8 cellular contexts compared by ENCODE assay signal in the genomic region with DNA sequence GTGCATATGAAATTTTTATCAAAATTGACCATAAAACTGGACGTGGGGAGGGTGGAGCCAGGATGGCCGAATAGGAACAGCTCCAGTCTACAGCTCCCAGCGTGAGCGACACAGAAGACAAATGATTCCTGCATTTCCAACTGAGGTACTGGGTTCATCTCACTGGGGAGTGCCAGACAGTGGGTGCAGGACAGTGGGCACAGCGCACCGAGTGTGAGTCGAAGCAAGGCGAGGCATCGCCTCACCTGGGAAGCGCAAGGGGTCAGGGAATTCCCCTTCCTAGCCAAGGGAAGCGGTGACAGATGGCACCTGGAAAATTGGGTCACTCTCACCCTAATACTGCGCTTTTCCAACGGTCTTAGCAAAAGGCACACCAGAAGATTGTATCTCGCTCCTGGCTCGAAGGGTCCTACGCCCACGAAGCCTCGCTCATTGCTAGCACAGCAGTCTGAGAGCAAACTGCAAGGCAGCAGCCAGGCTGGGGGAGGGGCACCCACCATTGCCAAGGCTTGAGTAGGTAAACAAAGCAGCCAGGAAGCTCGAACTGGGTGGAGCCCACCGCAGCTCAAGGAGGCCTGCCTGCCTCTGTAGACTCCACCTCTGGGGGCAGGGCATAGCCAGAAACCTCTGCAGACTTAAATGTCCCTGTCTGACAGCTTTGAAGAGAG. TPM values are rescaled to one million over a fixed set of nuclear protein-coding genes. Genes with fewer than 3 reads are reported as not detected.
A peak's percentile ranks its signal among the peaks of the same experiment; 100 is the strongest.
DNase-seq lines count a peak whose midpoint lies in the region; ATAC-seq and TF ChIP-seq lines count a peak whose summit lies in the region.
"Not testable (repeated sequence)": the region's sequence is repeated elsewhere in the genome, so short reads cannot be mapped to it uniquely, and the experiment has no call there.

No MANE protein-coding gene starts in this region.

- dilution Hi-C loops in IMR-90 (cut with HindIII; ENCODE audit: low sequenced_read_pairs, unreplicated experiment): not testable (repeated sequence)

- H3K36me3 ChIP-seq in IMR-90 (ENCODE audit: control insufficient read depth, insufficient read depth, low read length); iPS-20b (ENCODE audit: insufficient read depth, low read depth, low read length); neuronal stem cell (replicated peaks in 1 of 2; ENCODE audit: control insufficient read depth in 2 of 2, insufficient read depth in 2 of 2, low read length in 2 of 2); urinary bladder (ENCODE audit: insufficient read depth): not testable (repeated sequence)

- H3K4ac ChIP-seq in IMR-90 (ENCODE audit: low read depth, low read length): peak overlapping the region; percentile 56; the same call in 1 of the 2 replicates
- not testable (repeated sequence) for H3K4ac ChIP-seq in neuronal stem cell (ENCODE audit: low read length)

- intact Hi-C loops in IMR-90 (cut with micrococcal nuclease): not testable (repeated sequence)

- H3K79me1 ChIP-seq in IMR-90 (ENCODE audit: low read depth in 1 of 2, low read length in 2 of 2): peaks cover 5 to 13% of the 10 kb centered on the region in 2 experiments; a peak in 3 of 4 replicates
- not testable (repeated sequence) for H3K79me1 ChIP-seq in neuronal stem cell (ENCODE audit: low read depth, low read length)

- peak overlapping the region; percentile 5 for H4K5ac ChIP-seq in IMR-90 (ENCODE audit: low read depth, low read length)

- H4K91ac ChIP-seq in IMR-90 (ENCODE audit: insufficient read depth, low read depth, low read length); neuronal stem cell (ENCODE audit: low read depth, low read length, poor library complexity): not testable (repeated sequence)

- H2AK5ac ChIP-seq in IMR-90 (ENCODE audit: low read depth, low read length); neuronal stem cell (ENCODE audit: low read depth, low read length): not testable (repeated sequence)

- not testable (repeated sequence) for TF ChIP-seq CTCF in IMR-90 (conservative IDR thresholded peaks at IDR 0.05; ENCODE audit: low read depth, low read length)

- not testable (repeated sequence) for ATAC-seq in IMR-90 (ENCODE audit: low read depth)

- H2AFZ ChIP-seq in IMR-90 (replicated peaks; ENCODE audit: low read length, poor library complexity): not testable (repeated sequence)
- H2AFZ ChIP-seq in neuronal stem cell (ENCODE audit: low read length): peak overlapping the region; percentile 56

- not testable (repeated sequence) for H3K9me3 ChIP-seq in IMR-90 (ENCODE audit: control insufficient read depth, insufficient read depth, low read length); iPS-20b (ENCODE audit: insufficient read depth, low read depth, low read length); neuronal stem cell (replicated peaks in 1 of 2; ENCODE audit: control insufficient read depth in 2 of 2, insufficient read depth in 1 of 2, low read depth in 1 of 2, low read length in 2 of 2)

- TF ChIP-seq POLR2A in IMR-90 (IDR thresholded peaks at IDR 0.05; ENCODE audit: low read depth, low read length): not testable (repeated sequence)

- H3K4me1 ChIP-seq in IMR-90 (ENCODE audit: control insufficient read depth, insufficient read depth, low read length); iPS-20b (ENCODE audit: insufficient read depth, low read length); neuronal stem cell (ENCODE audit: control insufficient read depth in 2 of 2, insufficient read depth in 1 of 2, low read depth in 1 of 2, low read length in 2 of 2); urinary bladder (ENCODE audit: insufficient read depth): not testable (repeated sequence)

- H3K27me3 ChIP-seq in IMR-90 (ENCODE audit: control insufficient read depth, insufficient read depth, low read length); iPS-20b (ENCODE audit: insufficient read depth, low read length); neuronal stem cell (ENCODE audit: control insufficient read depth in 3 of 3, insufficient read depth in 3 of 3, low read depth in 1 of 3, low read length in 3 of 3): not testable (repeated sequence)

- H2BK120ac ChIP-seq in IMR-90 (ENCODE audit: low read depth, low read length): 0 out of 2 replicates have a peak overlapping the region, but pooled peaks have one; percentile 4
- H2BK120ac ChIP-seq in neuronal stem cell (ENCODE audit: low read depth, low read length): not testable (repeated sequence)

- not testable (repeated sequence) for BruUV-seq in IMR-90 (replicated peaks; lab: Mats Ljungman, UMichigan)

- not testable (repeated sequence) for H3K56ac ChIP-seq in IMR-90 (ENCODE audit: extremely low read depth, insufficient read depth, low read length)

- DNase-seq in IMR-90; neuronal stem cell (ENCODE audit: low spot score): not testable (repeated sequence)
- DNase-seq in activated CD4-positive, CD25-positive, alpha-beta regulatory T cell treated with anti-CD3 and anti-CD28 coated beads, Interleukin-2, amount 50 U/mL, for 72 hours: peak; percentile 48
- peak; percentile 40 for DNase-seq in activated T-helper 9 cell treated with anti-CD3 and anti-CD28 coated beads, Interleukin-2, amount 50 U/mL, for 16 hours (ENCODE audit: low read depth)
- DNase-seq in effector CD8-positive, alpha-beta T cell (lab: John Stamatoyannopoulos, UW): peak; percentile 52
- DNase-seq in stimulated activated CD4-positive, alpha-beta T cell treated with anti-CD3 and anti-CD28 coated beads, TNF-alpha, amount 100 ng/mL, for 4 hours (ENCODE audit: low read depth in 3 of 3): peak in 2 of 3 experiments; percentile 27 to 38

- in situ Hi-C loops in IMR-90 (cut with MboI; ENCODE audit: low sequenced_read_pairs): not testable (repeated sequence)

- not testable (repeated sequence) for H3K27ac ChIP-seq in IMR-90 (ENCODE audit: insufficient read depth, low read length); neuronal stem cell (replicated peaks; ENCODE audit: low read length); urinary bladder (ENCODE audit: low read depth)
- H3K27ac ChIP-seq in iPS-20b (ENCODE audit: low read length): peak overlapping the region; percentile 27

- H2BK15ac ChIP-seq in IMR-90 (ENCODE audit: low read depth, low read length); neuronal stem cell (ENCODE audit: low read length): not testable (repeated sequence)

- H3K14ac ChIP-seq in IMR-90 (replicated peaks; ENCODE audit: low read depth, low read length): peak overlapping the region; percentile 32; the same call in 1 of the 2 replicates
- H3K14ac ChIP-seq in neuronal stem cell (ENCODE audit: low read length): not testable (repeated sequence)

- H3K9ac ChIP-seq in IMR-90 (ENCODE audit: low read depth, low read length): not testable (repeated sequence)
- H3K9ac ChIP-seq in iPS-20b (ENCODE audit: low read depth, low read length): peak overlapping the region; percentile 74; the same call in 1 of the 2 replicates
- peak overlapping the region; percentile 50 for H3K9ac ChIP-seq in neuronal stem cell (ENCODE audit: low read depth, low read length, poor library complexity)

- H4K8ac ChIP-seq in IMR-90 (ENCODE audit: low read depth in 2 of 2, low read length in 2 of 2): peak overlapping the region; percentile 65 to 68; a peak in 2 of 4 replicates
- not testable (repeated sequence) for H4K8ac ChIP-seq in neuronal stem cell (ENCODE audit: low read depth, low read length)

- not testable (repeated sequence) for H3K4me3 ChIP-seq in IMR-90 (ENCODE audit: insufficient read depth, low read depth, low read length)
- peak overlapping the region; percentile 63 for H3K4me3 ChIP-seq in iPS-20b (ENCODE audit: low read length)
- H3K4me3 ChIP-seq in neuronal stem cell (ENCODE audit: low read length in 2 of 2): peak overlapping the region in 1 of 2 donors; percentile 46
- peak overlapping the region; percentile 25 for H3K4me3 ChIP-seq in urinary bladder (ENCODE audit: low read depth, low read length)

- H2AK9ac ChIP-seq in IMR-90 (replicated peaks; ENCODE audit: low read depth, low read length, poor library complexity): not testable (repeated sequence)

- H2BK20ac ChIP-seq in IMR-90 (ENCODE audit: low read depth, low read length): not testable (repeated sequence)

- POLR2A ChIA-PET in IMR-90 (lab: Charles Lee; ENCODE audit: unreplicated experiment): not testable (repeated sequence)

- H3K23ac ChIP-seq in IMR-90 (ENCODE audit: low read depth, low read length); neuronal stem cell (ENCODE audit: low read depth, low read length, poor library complexity): not testable (repeated sequence)

- H2BK12ac ChIP-seq in neuronal stem cell (ENCODE audit: low read length): peak overlapping the region; percentile 41

- not testable (repeated sequence) for H3K18ac ChIP-seq in IMR-90 (ENCODE audit: low read depth, low read length)
- peak overlapping the region; percentile 65 for H3K18ac ChIP-seq in neuronal stem cell (ENCODE audit: low read length)

- 84% methylated on average over 16 of the region's 20 CpGs; no CpG with 5 or more reads in 1 of the 2 experiments for WGBS in IMR-90 (ENCODE audit: extremely low coverage in 2 of 2, insufficient read length in 1 of 2), 2 experiments
- no CpG with 5 or more reads among the region's 20 CpGs for WGBS in neuronal stem cell (ENCODE audit: extremely low coverage in 2 of 2, insufficient read length in 2 of 2, insufficient replicate concordance in 1 of 2), 2 donors
- 42% methylated on average over 20 of the region's 20 CpGs for WGBS in urinary bladder

- not testable (repeated sequence) for H2BK5ac ChIP-seq in IMR-90 (ENCODE audit: low read depth, low read length, poor library complexity, severe bottlenecking); neuronal stem cell (ENCODE audit: low read length)

- not testable (repeated sequence) for TF ChIP-seq RAD21 in IMR-90 (IDR thresholded peaks at IDR 0.05; ENCODE audit: low read length)

- H4K20me1 ChIP-seq in IMR-90 (ENCODE audit: insufficient read depth, low read length): not testable (repeated sequence)

- H3K4me2 ChIP-seq in IMR-90 (ENCODE audit: low read depth, low read length) (0 out of 2 replicates have a peak overlapping the region, but pooled peaks have one; percentile 3), neuronal stem cell (ENCODE audit: insufficient read depth, low read length, poor library complexity, severe bottlenecking) (peak overlapping the region; percentile 48)

- CTCF ChIA-PET in IMR-90 (lab: Yijun Ruan, JAX): not testable (repeated sequence)

- H3K9me1 ChIP-seq in IMR-90 (ENCODE audit: insufficient read depth, low read length): not testable (repeated sequence)

RNA-seq across cellular contexts. Expression of gene RABL3, which starts 23.0 kb away (rescaled TPM):
- total RNA-seq in IMR-90 (2012; rRNA removed) (17.0 and 31.1 TPM in 2 replicates), urinary bladder (19.1 TPM)
- polyA plus RNA-seq in IMR-90 (2012; rRNA removed) (4.2 and 5.3 TPM in 2 replicates), urinary bladder (18.2 TPM)
- 0.48 and 1.0 TPM in 2 replicates for polyA plus RNA-seq in IMR-90 (2012; cell fraction: cytosol; rRNA removed)
- polyA plus RNA-seq in IMR-90 (2012; cell fraction: nucleus; rRNA removed; ENCODE audit: low replicate concordance): 0.27 and 3.6 TPM in 2 replicates
- 11.7 TPM for polyA plus RNA-seq in neuronal stem cell (2013, experiment 1 of 2)
- polyA plus RNA-seq in neuronal stem cell (2013, experiment 2 of 2): 11.5 TPM

RNA-seq across cellular contexts. Expression of gene GTF2E1, which starts 23.2 kb away (rescaled TPM):
- total RNA-seq in IMR-90 (2012; rRNA removed): 18.5 and 26.9 TPM in 2 replicates
- 6.6 and 8.2 TPM in 2 replicates for polyA plus RNA-seq in IMR-90 (2012; rRNA removed)
- polyA plus RNA-seq in IMR-90 (2012; cell fraction: cytosol; rRNA removed): 2.1 and 4.4 TPM in 2 replicates
- polyA plus RNA-seq in IMR-90 (2012; cell fraction: nucleus; rRNA removed; ENCODE audit: low replicate concordance): 1.7 and 4.9 TPM in 2 replicates
- 39.1 TPM for polyA plus RNA-seq in neuronal stem cell (2013, experiment 1 of 2)
- polyA plus RNA-seq in neuronal stem cell (2013, experiment 2 of 2): 39.2 TPM
- 18.1 TPM for total RNA-seq in urinary bladder
- polyA plus RNA-seq in urinary bladder: 7.7 TPM

RNA-seq across cellular contexts. Expression of gene HGD, which starts 37.3 kb away (rescaled TPM):
- not detected in 2 replicates for total RNA-seq in IMR-90 (2012; rRNA removed)
- polyA plus RNA-seq in IMR-90 (2012; rRNA removed): 0.14 and 0.19 TPM in 2 replicates
- not detected in 2 replicates for polyA plus RNA-seq in IMR-90 (2012; cell fraction: cytosol; rRNA removed)
- polyA plus RNA-seq in IMR-90 (2012; cell fraction: nucleus; rRNA removed; ENCODE audit: low replicate concordance): 0.30 and 1.4 TPM in 2 replicates
- 0.07 TPM for polyA plus RNA-seq in neuronal stem cell (2013, experiment 1 of 2)
- 0.03 TPM for polyA plus RNA-seq in neuronal stem cell (2013, experiment 2 of 2)
- total RNA-seq in urinary bladder: not detected
- 0.27 TPM for polyA plus RNA-seq in urinary bladder
